17 cellular contexts compared by ENCODE assay signal in genomic region chr12:46186088-46186487, GRCh38.
"Had no signal": no experiment of that assay in that cellular context is flagged by ENCODE, and none has a peak within 500 bp of the region (broad histone marks: within the 10 kb centered on the region; RNA-seq: fewer than 3 reads in every experiment).

No MANE protein-coding gene starts in this region.

- H3K27ac Mint-ChIP-seq: activated CD4-positive, alpha-beta T cell treated with anti-CD3 and anti-CD28 coated beads, Interleukin-2, amount 10 ng/mL, durations not matched to agents 24 days and 14 days; activated T-helper 1 cell treated with anti-CD3 and anti-CD28 coated beads, Interleukin-12 subunit alpha, Interleukin-12 subunit beta, Interleukin-2, Interleukin-4 antibody, amounts not matched to agents 30 ng/mL and 10 ng/mL and 1 ng/mL, durations not matched to agents 14 hours and 24 hours and 36 hours; neural progenitor cell; progenitor cell of endocrine pancreas; WTC11 had no signal

- ATAC-seq: lower lobe of right lung, WTC11 had no signal

- H3K4me1 ChIP-seq: neural progenitor cell had no signal

- H3K4me1 Mint-ChIP-seq: neural progenitor cell had no signal

- H3K4me3 Mint-ChIP-seq: activated CD4-positive, alpha-beta T cell treated with anti-CD3 and anti-CD28 coated beads, Interleukin-2, amount 10 ng/mL, durations not matched to agents 24 days and 14 days; activated T-helper 1 cell treated with anti-CD3 and anti-CD28 coated beads, Interleukin-12 subunit alpha, Interleukin-12 subunit beta, Interleukin-2, Interleukin-4 antibody, amounts not matched to agents 30 ng/mL and 10 ng/mL and 1 ng/mL, durations not matched to agents 14 hours and 24 hours and 36 hours; neural progenitor cell; WTC11 had no signal

- H3K27ac ChIP-seq: brain microvascular endothelial cell, dorsolateral prefrontal cortex, lower lobe of right lung, neural progenitor cell, SK-N-MC had no signal

- DNase-seq: activated CD4-positive, alpha-beta T cell treated with anti-CD3 and anti-CD28 coated beads, Interleukin-2, amount 10 ng/mL, durations not matched to agents 24 days and 14 days; activated CD8-positive, alpha-beta memory T cell treated with anti-CD3 and anti-CD28 coated beads, Interleukin-2, amount 50 U/mL, for 4 hours; aorta; brain microvascular endothelial cell; central memory CD4-positive, alpha-beta T cell; dorsolateral prefrontal cortex; foreskin melanocyte; glutamatergic neuron; hippocampal formation; left cardiac atrium; lower lobe of right lung; stimulated activated CD4-positive, alpha-beta T cell treated with anti-CD3 and anti-CD28 coated beads, Interleukin-2, amount 100 ng/mL, for 24 hours had no signal

- H3K27me3 ChIP-seq: brain microvascular endothelial cell, dorsolateral prefrontal cortex, neural progenitor cell had no signal

- H3K36me3 ChIP-seq: brain microvascular endothelial cell, lower lobe of right lung, neural progenitor cell had no signal

- H3K9me3 ChIP-seq: lower lobe of right lung had no signal

- H3K4me3 ChIP-seq: dorsolateral prefrontal cortex, lower lobe of right lung, neural progenitor cell, SK-N-MC had no signal

- H3K27me3 Mint-ChIP-seq: activated CD4-positive, alpha-beta T cell treated with anti-CD3 and anti-CD28 coated beads, Interleukin-2, amount 10 ng/mL, durations not matched to agents 24 days and 14 days; progenitor cell of endocrine pancreas had no signal
